2 cellular contexts compared by ENCODE assay signal in genomic region chr14:33643782-33644181, GRCh38.
TF ChIP-seq lines count a peak whose summit lies in the region.

No MANE protein-coding gene starts in this region.

TF ChIP-seq in GM23338, 12 proteins besides CTCF, POLR2A, EP300 and RAD21:
- TF ChIP-seq POLR2AphosphoS5 (IDR thresholded peaks at IDR 0.05; ENCODE audit: low read depth) (no peak), CREB1 (CRISPR knock-in tag; IDR thresholded peaks at IDR 0.05; ENCODE audit: low read depth) (no peak), NANOG (IDR thresholded peaks at IDR 0.05; ENCODE audit: borderline replicate concordance) (no peak), ZNF462 (CRISPR knock-in tag; IDR thresholded peaks at IDR 0.05) (no peak), STAT1 (IDR thresholded peaks at IDR 0.05; ENCODE audit: unreplicated experiment) (no peak), EZH2phosphoT487 (IDR thresholded peaks at IDR 0.05; ENCODE audit: unreplicated experiment) (no peak), JUNB (IDR thresholded peaks at IDR 0.05; ENCODE audit: unreplicated experiment) (no peak), REST (IDR thresholded peaks at IDR 0.05; ENCODE audit: unreplicated experiment) (no peak), ZNF114 (CRISPR knock-in tag; IDR thresholded peaks at IDR 0.05) (no peak), EZH2 (IDR thresholded peaks at IDR 0.05; ENCODE audit: low read depth, unreplicated experiment) (no peak), ETS1 (IDR thresholded peaks at IDR 0.05) (no peak), ZNF331 (CRISPR knock-in tag; IDR thresholded peaks at IDR 0.05; ENCODE audit: low read depth) (no peak)

TF ChIP-seq in GM12878, 131 proteins besides CTCF, POLR2A, EP300 and RAD21:
- peak; percentile 52; the same call in 1 of the 2 replicates for TF ChIP-seq ATF7 (IDR thresholded peaks at IDR 0.05; ENCODE audit: low read depth)
- no peak for TF ChIP-seq CHD1 (IDR thresholded peaks at IDR 0.05; ENCODE audit: low read depth, low read length)
- TF ChIP-seq ZBTB40 (IDR thresholded peaks at IDR 0.05; ENCODE audit: borderline replicate concordance): peak; percentile 74; the same call in 1 of the 2 replicates
